39 cellular contexts compared by ENCODE assay signal in the genomic region with DNA sequence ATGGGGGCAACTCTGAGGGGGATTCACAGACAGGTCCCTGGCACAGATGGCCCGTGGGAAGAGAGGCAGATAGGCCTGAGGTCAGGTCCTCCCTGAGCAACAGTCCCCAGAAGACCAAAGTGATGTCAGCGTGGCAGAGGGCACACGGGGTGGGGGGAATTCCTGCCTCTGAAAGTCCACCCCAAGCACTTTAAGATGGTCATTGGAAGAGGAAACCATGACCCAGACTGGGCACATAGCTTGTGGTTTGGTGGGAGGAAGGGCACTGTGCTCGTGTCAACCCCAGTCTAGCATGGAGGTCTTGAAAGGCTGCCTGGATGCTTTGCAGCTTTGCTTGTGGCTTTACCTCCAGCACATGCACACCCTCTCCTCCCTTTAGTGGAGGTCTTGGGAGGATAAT. TPM values are rescaled to one million over a fixed set of nuclear protein-coding genes. Genes with fewer than 3 reads are reported as not detected.
"Had no signal": no experiment of that assay in that cellular context is flagged by ENCODE, and none has a peak within 500 bp of the region (broad histone marks: within the 10 kb centered on the region; RNA-seq: fewer than 3 reads in every experiment).

No MANE protein-coding gene starts in this region.

- DNase-seq: activated B cell treated with CpG ODN at 0.5 μM for 24 hours; activated CD4-positive, alpha-beta T cell treated with anti-CD3 and anti-CD28 coated beads for 48 hours; activated CD4-positive, alpha-beta T cell treated with anti-CD3 and anti-CD28 coated beads, Interleukin-2, amount 50 U/mL, for 1 hour; activated CD4-positive, alpha-beta T cell treated with anti-CD3 and anti-CD28 coated beads, Interleukin-2, amount 50 U/mL, for 48 hours; activated CD8-positive, alpha-beta memory T cell treated with anti-CD3 and anti-CD28 coated beads, Interleukin-2, amount 10 ng/mL, durations not matched to agents 7 days and 5 days; activated CD8-positive, alpha-beta memory T cell treated with anti-CD3 and anti-CD28 coated beads, Interleukin-2, amount 50 U/mL, for 4 hours; activated CD8-positive, alpha-beta T cell treated with anti-CD3 and anti-CD28 coated beads for 36 hours; activated effector memory CD4-positive, alpha-beta T cell treated with anti-CD3 and anti-CD28 coated beads, Interleukin-2, amount 50 U/mL, for 16 hours; activated naive CD4-positive, alpha-beta T cell treated with anti-CD3 and anti-CD28 coated beads for 36 hours; activated naive CD8-positive, alpha-beta T cell treated with anti-CD3 and anti-CD28 coated beads for 36 hours; activated naive CD8-positive, alpha-beta T cell treated with anti-CD3 and anti-CD28 coated beads, Interleukin-2, amount 50 U/mL, for 24 hours; activated T-cell treated with anti-CD3 and anti-CD28 coated beads, Interleukin-2, amount 50 U/mL, for 1 hour; activated T-cell treated with anti-CD3 and anti-CD28 coated beads, Interleukin-2, amount 50 U/mL, for 48 hours; adrenal gland; amygdala; aorta; central memory CD4-positive, alpha-beta T cell; cerebellar nuclear complex; colonic mucosa; dorsolateral prefrontal cortex; effector memory CD4-positive, alpha-beta T cell; erythroblast; foreskin keratinocyte; gastrocnemius medialis; T-helper 1 cell; T-helper 17 cell; T1000; WERI-Rb-1 had no signal

- H3K36me3 ChIP-seq: adrenal gland, breast epithelium, cardiac muscle cell, colonic mucosa, esophagus muscularis mucosa, gastrocnemius medialis, WERI-Rb-1 had no signal

- H3K4me1 ChIP-seq: adrenal gland, breast epithelium, colonic mucosa, esophagus muscularis mucosa, foreskin keratinocyte, gastrocnemius medialis had no signal

- H3K27ac Mint-ChIP-seq: activated B cell treated with CpG ODN at 0.5 μM for 24 hours; activated CD8-positive, alpha-beta memory T cell treated with anti-CD3 and anti-CD28 coated beads, Interleukin-2, amount 10 ng/mL, durations not matched to agents 7 days and 5 days; activated CD8-positive, alpha-beta T cell treated with anti-CD3 and anti-CD28 coated beads for 36 hours; activated naive CD4-positive, alpha-beta T cell treated with anti-CD3 and anti-CD28 coated beads for 36 hours; activated naive CD4-positive, alpha-beta T cell treated with anti-CD3 and anti-CD28 coated beads, Interleukin-2, amount 50 U/mL, for 24 hours; activated naive CD8-positive, alpha-beta T cell treated with anti-CD3 and anti-CD28 coated beads for 36 hours; activated naive CD8-positive, alpha-beta T cell treated with anti-CD3 and anti-CD28 coated beads, Interleukin-2, amount 50 U/mL, for 24 hours; activated T-helper 1 cell treated with anti-CD3 and anti-CD28 coated beads, Interleukin-12 subunit alpha, Interleukin-12 subunit beta, Interleukin-2, Interleukin-4 antibody, amounts not matched to agents 30 ng/mL and 10 ng/mL and 1 ng/mL, durations not matched to agents 14 hours and 24 hours and 36 hours; activated T-helper 2 cell treated with anti-CD3 and anti-CD28 coated beads, Interferon-gamma antibody, Interleukin-2, Interleukin-4, amounts not matched to agents 10 μg/mL and 5 μg/mL and 100 μg/mL, durations not matched to agents 14 hours and 24 hours and 36 hours; brain; dendritic cell treated with granulocyte-macrophage colony-stimulating factor and Interleukin-4, amounts not matched to agents 40 ng/mL and 50 ng/mL, for 4 days; T-helper 17 cell; T-helper 2 cell treated with Interferon-gamma antibody and Interleukin-4, amounts not matched to agents 5 μg/mL and 100 μg/mL, for 36 hours had no signal

- H3K27me3 ChIP-seq: breast epithelium, colonic mucosa, esophagus muscularis mucosa, gastrocnemius medialis had no signal

- H3K4me1 Mint-ChIP-seq: activated B cell treated with CpG ODN at 0.5 μM for 24 hours; activated CD8-positive, alpha-beta memory T cell treated with anti-CD3 and anti-CD28 coated beads, Interleukin-2, amount 10 ng/mL, durations not matched to agents 7 days and 5 days; activated naive CD4-positive, alpha-beta T cell treated with anti-CD3 and anti-CD28 coated beads, Interleukin-2, amount 50 U/mL, for 24 hours; activated naive CD8-positive, alpha-beta T cell treated with anti-CD3 and anti-CD28 coated beads for 36 hours; activated naive CD8-positive, alpha-beta T cell treated with anti-CD3 and anti-CD28 coated beads, Interleukin-2, amount 50 U/mL, for 24 hours; brain; T-helper 17 cell had no signal

- H3K36me3 Mint-ChIP-seq: activated CD8-positive, alpha-beta memory T cell treated with anti-CD3 and anti-CD28 coated beads, Interleukin-2, amount 10 ng/mL, durations not matched to agents 7 days and 5 days; activated naive CD4-positive, alpha-beta T cell treated with anti-CD3 and anti-CD28 coated beads, Interleukin-2, amount 50 U/mL, for 24 hours; activated naive CD8-positive, alpha-beta T cell treated with anti-CD3 and anti-CD28 coated beads for 36 hours; brain had no signal

- H3K4me3 Mint-ChIP-seq: activated B cell treated with CpG ODN at 0.5 μM for 24 hours; activated CD8-positive, alpha-beta memory T cell treated with anti-CD3 and anti-CD28 coated beads, Interleukin-2, amount 10 ng/mL, durations not matched to agents 7 days and 5 days; activated CD8-positive, alpha-beta T cell treated with anti-CD3 and anti-CD28 coated beads for 36 hours; activated naive CD4-positive, alpha-beta T cell treated with anti-CD3 and anti-CD28 coated beads for 36 hours; activated naive CD4-positive, alpha-beta T cell treated with anti-CD3 and anti-CD28 coated beads, Interleukin-2, amount 50 U/mL, for 24 hours; activated naive CD8-positive, alpha-beta T cell treated with anti-CD3 and anti-CD28 coated beads for 36 hours; activated naive CD8-positive, alpha-beta T cell treated with anti-CD3 and anti-CD28 coated beads, Interleukin-2, amount 50 U/mL, for 24 hours; activated T-helper 1 cell treated with anti-CD3 and anti-CD28 coated beads, Interleukin-12 subunit alpha, Interleukin-12 subunit beta, Interleukin-2, Interleukin-4 antibody, amounts not matched to agents 30 ng/mL and 10 ng/mL and 1 ng/mL, durations not matched to agents 14 hours and 24 hours and 36 hours; brain; dendritic cell treated with granulocyte-macrophage colony-stimulating factor and Interleukin-4, amounts not matched to agents 40 ng/mL and 50 ng/mL, for 4 days; T-helper 17 cell; T-helper 2 cell treated with Interferon-gamma antibody and Interleukin-4, amounts not matched to agents 5 μg/mL and 100 μg/mL, for 36 hours had no signal

- H3K4me3 ChIP-seq: adrenal gland, breast epithelium, cardiac muscle cell, colonic mucosa, dorsolateral prefrontal cortex, esophagus muscularis mucosa, gastrocnemius medialis had no signal

- H3K9me3 Mint-ChIP-seq: activated B cell treated with CpG ODN at 0.5 μM for 24 hours; activated CD8-positive, alpha-beta T cell treated with anti-CD3 and anti-CD28 coated beads for 36 hours; activated naive CD4-positive, alpha-beta T cell treated with anti-CD3 and anti-CD28 coated beads for 36 hours; activated naive CD4-positive, alpha-beta T cell treated with anti-CD3 and anti-CD28 coated beads, Interleukin-2, amount 50 U/mL, for 24 hours; activated naive CD8-positive, alpha-beta T cell treated with anti-CD3 and anti-CD28 coated beads for 36 hours; activated naive CD8-positive, alpha-beta T cell treated with anti-CD3 and anti-CD28 coated beads, Interleukin-2, amount 50 U/mL, for 24 hours; activated T-helper 1 cell treated with anti-CD3 and anti-CD28 coated beads, Interleukin-12 subunit alpha, Interleukin-12 subunit beta, Interleukin-2, Interleukin-4 antibody, amounts not matched to agents 30 ng/mL and 10 ng/mL and 1 ng/mL, durations not matched to agents 14 hours and 24 hours and 36 hours; activated T-helper 2 cell treated with anti-CD3 and anti-CD28 coated beads, Interferon-gamma antibody, Interleukin-2, Interleukin-4, amounts not matched to agents 10 μg/mL and 5 μg/mL and 100 μg/mL, durations not matched to agents 14 hours and 24 hours and 36 hours; dendritic cell treated with granulocyte-macrophage colony-stimulating factor and Interleukin-4, amounts not matched to agents 40 ng/mL and 50 ng/mL, for 4 days; T-helper 2 cell treated with Interferon-gamma antibody and Interleukin-4, amounts not matched to agents 5 μg/mL and 100 μg/mL, for 36 hours had no signal

- H3K9me3 ChIP-seq: adrenal gland, breast epithelium, colonic mucosa, esophagus muscularis mucosa, gastrocnemius medialis had no signal

- ATAC-seq: activated CD4-positive, CD25-positive, alpha-beta regulatory T cell treated with anti-CD3 and anti-CD28 coated beads, Interleukin-2, amount 50 U/mL, for 24 hours; activated CD8-positive, alpha-beta memory T cell treated with anti-CD3 and anti-CD28 coated beads, Interleukin-2, amount 10 ng/mL, durations not matched to agents 7 days and 5 days; activated CD8-positive, alpha-beta T cell treated with anti-CD3 and anti-CD28 coated beads for 36 hours; activated naive CD8-positive, alpha-beta T cell treated with anti-CD3 and anti-CD28 coated beads, Interleukin-2, amount 50 U/mL, for 24 hours; foreskin keratinocyte; gastrocnemius medialis; T-helper 17 cell had no signal

- H3K27ac ChIP-seq: adrenal gland, breast epithelium, cardiac muscle cell, colonic mucosa, dorsolateral prefrontal cortex, esophagus muscularis mucosa, foreskin keratinocyte, gastrocnemius medialis, WERI-Rb-1 had no signal

RNA-seq across cellular contexts. Expression of a gene that starts 38.0 kb away (rescaled TPM):
- total RNA-seq: activated B cell treated with CpG ODN at 0.5 μM for 24 hours; activated CD8-positive, alpha-beta memory T cell treated with anti-CD3 and anti-CD28 coated beads for 36 hours; activated CD8-positive, alpha-beta memory T cell treated with anti-CD3 and anti-CD28 coated beads, Interleukin-2, amount 10 ng/mL, durations not matched to agents 7 days and 5 days; activated CD8-positive, alpha-beta T cell treated with anti-CD3 and anti-CD28 coated beads for 36 hours; activated naive CD4-positive, alpha-beta T cell treated with anti-CD3 and anti-CD28 coated beads for 36 hours; activated naive CD8-positive, alpha-beta T cell treated with anti-CD3 and anti-CD28 coated beads for 36 hours; activated T-helper 1 cell treated with anti-CD3 and anti-CD28 coated beads, Interleukin-12 subunit alpha, Interleukin-12 subunit beta, Interleukin-2, Interleukin-4 antibody, amounts not matched to agents 30 ng/mL and 10 ng/mL and 1 ng/mL, durations not matched to agents 14 hours and 24 hours and 36 hours; activated T-helper 2 cell treated with anti-CD3 and anti-CD28 coated beads, Interferon-gamma antibody, Interleukin-2, Interleukin-4, amounts not matched to agents 10 μg/mL and 5 μg/mL and 100 μg/mL, durations not matched to agents 14 hours and 24 hours and 36 hours; foreskin keratinocyte; T-helper 17 cell had no signal
- polyA plus RNA-seq: foreskin keratinocyte had no signal
